In the genomic region with DNA sequence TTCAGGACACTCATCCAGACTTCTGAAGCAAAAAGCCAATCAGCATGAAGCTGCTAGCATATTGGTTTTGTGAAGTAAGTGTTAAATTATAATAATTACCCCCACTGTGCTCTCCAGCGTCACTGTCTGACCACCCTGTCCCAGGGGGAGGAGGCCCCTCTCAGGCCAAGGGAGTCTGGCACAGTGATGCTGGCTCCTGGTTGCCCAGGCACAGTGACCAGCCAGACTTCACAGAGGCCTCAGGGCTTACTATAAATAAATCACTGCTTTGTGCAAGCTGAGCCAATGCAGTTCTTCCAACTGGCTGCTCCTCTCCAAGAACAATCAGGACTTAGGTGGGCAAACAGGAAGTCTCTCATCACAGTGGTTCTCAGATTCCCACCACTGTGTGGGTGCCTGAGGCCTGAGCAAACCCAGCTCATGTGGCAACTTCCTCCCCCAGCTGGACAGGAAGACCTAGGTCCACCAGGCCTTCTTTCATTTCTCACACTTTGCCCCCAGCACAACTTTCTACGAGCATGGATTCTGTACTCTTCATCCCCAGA, we compare ENCODE assay signal across 1 cellular context.
TF ChIP-seq lines count a peak whose summit lies in the region.

No MANE protein-coding gene starts in this region.

TF ChIP-seq in HepG2, 621 proteins besides CTCF, POLR2A, EP300 and RAD21 (continued from another document and continues in another):
- TF ChIP-seq ZBTB7B (CRISPR knock-in tag; IDR thresholded peaks at IDR 0.05) (peak; percentile 91), EZH2 (conservative IDR thresholded peaks at IDR 0.05; ENCODE audit: low read depth, low read length) (no peak), KDM2A (CRISPR knock-in tag; IDR thresholded peaks at IDR 0.05; ENCODE audit: borderline replicate concordance, low read depth) (peak; percentile 40; the same call in 1 of the 2 replicates), GABPB1 (CRISPR knock-in tag; IDR thresholded peaks at IDR 0.05) (peak; percentile 74), DMAP1 (CRISPR knock-in tag; IDR thresholded peaks at IDR 0.05) (no peak; the same call in 1 of the 2 replicates), TARDBP (CRISPR knock-in tag; IDR thresholded peaks at IDR 0.05) (peak; percentile 53; the same call in 1 of the 2 replicates), ZNF567 (CRISPR knock-in tag; IDR thresholded peaks at IDR 0.05; ENCODE audit: borderline replicate concordance) (0 out of 2 replicates have a peak, but pooled peaks have one; percentile 76), AGO1 (IDR thresholded peaks at IDR 0.05; ENCODE audit: low read depth, low read length, poor library complexity, severe bottlenecking) (no peak), KDM6A (CRISPR knock-in tag; IDR thresholded peaks at IDR 0.05; ENCODE audit: low read depth) (0 out of 2 replicates have a peak, but pooled peaks have one; percentile 14), SETDB1 (CRISPR knock-in tag; IDR thresholded peaks at IDR 0.05; ENCODE audit: borderline replicate concordance) (no peak), FLYWCH1 (CRISPR knock-in tag; IDR thresholded peaks at IDR 0.05) (no peak), HNF4A (CRISPR knock-in tag; IDR thresholded peaks at IDR 0.05) (peak; percentile 79), SP140L (CRISPR knock-in tag; IDR thresholded peaks at IDR 0.05; ENCODE audit: borderline replicate concordance) (no peak), ZSCAN9 (CRISPR knock-in tag; IDR thresholded peaks at IDR 0.05; ENCODE audit: borderline replicate concordance) (no peak), XRCC5 (optimal IDR thresholded peaks at IDR 0.05; ENCODE audit: low read length) (peak; percentile 35), ZFY (CRISPR knock-in tag; IDR thresholded peaks at IDR 0.05) (peak; percentile 89), ZBTB20 (CRISPR knock-in tag; IDR thresholded peaks at IDR 0.05; ENCODE audit: borderline replicate concordance, low read depth) (0 out of 2 replicates have a peak, but pooled peaks have one; percentile 57), ZFP36L1 (CRISPR knock-in tag; IDR thresholded peaks at IDR 0.05) (peak; percentile 13; the same call in 1 of the 2 replicates), ZMAT3 (CRISPR knock-in tag; conservative IDR thresholded peaks at IDR 0.05) (peak; percentile 86; the same call in 1 of the 2 replicates), ZNF30 (CRISPR knock-in tag; IDR thresholded peaks at IDR 0.05) (no peak), PITX1 (CRISPR knock-in tag; IDR thresholded peaks at IDR 0.05) (peak; percentile 56; the same call in 1 of the 2 replicates), ZMYM3 (CRISPR knock-in tag; IDR thresholded peaks at IDR 0.05) (peak; percentile 60; the same call in 1 of the 2 replicates), GATAD2A (CRISPR knock-in tag; IDR thresholded peaks at IDR 0.05) (peak; percentile 69), RXRB (CRISPR knock-in tag; IDR thresholded peaks at IDR 0.05; ENCODE audit: borderline replicate concordance) (peak; percentile 45; the same call in 1 of the 2 replicates), HMG20B (CRISPR knock-in tag; conservative IDR thresholded peaks at IDR 0.05) (peak; percentile 90), ELF3 (CRISPR knock-in tag; IDR thresholded peaks at IDR 0.05) (peak; percentile 91), HOXA3 (CRISPR knock-in tag; IDR thresholded peaks at IDR 0.05) (0 out of 2 replicates have a peak, but pooled peaks have one; percentile 56), LCORL (IDR thresholded peaks at IDR 0.05) (no peak), LCORL (CRISPR knock-in tag; IDR thresholded peaks at IDR 0.05) (peak; percentile 29; the same call in 1 of the 2 replicates), ZNF83 (CRISPR knock-in tag; IDR thresholded peaks at IDR 0.05; ENCODE audit: borderline replicate concordance) (peak; percentile 31; the same call in 1 of the 2 replicates), THAP11 (CRISPR knock-in tag; IDR thresholded peaks at IDR 0.05) (peak; percentile 54), SMAD1 (CRISPR knock-in tag; IDR thresholded peaks at IDR 0.05; ENCODE audit: borderline replicate concordance, low read depth) (0 out of 2 replicates have a peak, but pooled peaks have one; percentile 48)
- TF ChIP-seq, protein P1, sequence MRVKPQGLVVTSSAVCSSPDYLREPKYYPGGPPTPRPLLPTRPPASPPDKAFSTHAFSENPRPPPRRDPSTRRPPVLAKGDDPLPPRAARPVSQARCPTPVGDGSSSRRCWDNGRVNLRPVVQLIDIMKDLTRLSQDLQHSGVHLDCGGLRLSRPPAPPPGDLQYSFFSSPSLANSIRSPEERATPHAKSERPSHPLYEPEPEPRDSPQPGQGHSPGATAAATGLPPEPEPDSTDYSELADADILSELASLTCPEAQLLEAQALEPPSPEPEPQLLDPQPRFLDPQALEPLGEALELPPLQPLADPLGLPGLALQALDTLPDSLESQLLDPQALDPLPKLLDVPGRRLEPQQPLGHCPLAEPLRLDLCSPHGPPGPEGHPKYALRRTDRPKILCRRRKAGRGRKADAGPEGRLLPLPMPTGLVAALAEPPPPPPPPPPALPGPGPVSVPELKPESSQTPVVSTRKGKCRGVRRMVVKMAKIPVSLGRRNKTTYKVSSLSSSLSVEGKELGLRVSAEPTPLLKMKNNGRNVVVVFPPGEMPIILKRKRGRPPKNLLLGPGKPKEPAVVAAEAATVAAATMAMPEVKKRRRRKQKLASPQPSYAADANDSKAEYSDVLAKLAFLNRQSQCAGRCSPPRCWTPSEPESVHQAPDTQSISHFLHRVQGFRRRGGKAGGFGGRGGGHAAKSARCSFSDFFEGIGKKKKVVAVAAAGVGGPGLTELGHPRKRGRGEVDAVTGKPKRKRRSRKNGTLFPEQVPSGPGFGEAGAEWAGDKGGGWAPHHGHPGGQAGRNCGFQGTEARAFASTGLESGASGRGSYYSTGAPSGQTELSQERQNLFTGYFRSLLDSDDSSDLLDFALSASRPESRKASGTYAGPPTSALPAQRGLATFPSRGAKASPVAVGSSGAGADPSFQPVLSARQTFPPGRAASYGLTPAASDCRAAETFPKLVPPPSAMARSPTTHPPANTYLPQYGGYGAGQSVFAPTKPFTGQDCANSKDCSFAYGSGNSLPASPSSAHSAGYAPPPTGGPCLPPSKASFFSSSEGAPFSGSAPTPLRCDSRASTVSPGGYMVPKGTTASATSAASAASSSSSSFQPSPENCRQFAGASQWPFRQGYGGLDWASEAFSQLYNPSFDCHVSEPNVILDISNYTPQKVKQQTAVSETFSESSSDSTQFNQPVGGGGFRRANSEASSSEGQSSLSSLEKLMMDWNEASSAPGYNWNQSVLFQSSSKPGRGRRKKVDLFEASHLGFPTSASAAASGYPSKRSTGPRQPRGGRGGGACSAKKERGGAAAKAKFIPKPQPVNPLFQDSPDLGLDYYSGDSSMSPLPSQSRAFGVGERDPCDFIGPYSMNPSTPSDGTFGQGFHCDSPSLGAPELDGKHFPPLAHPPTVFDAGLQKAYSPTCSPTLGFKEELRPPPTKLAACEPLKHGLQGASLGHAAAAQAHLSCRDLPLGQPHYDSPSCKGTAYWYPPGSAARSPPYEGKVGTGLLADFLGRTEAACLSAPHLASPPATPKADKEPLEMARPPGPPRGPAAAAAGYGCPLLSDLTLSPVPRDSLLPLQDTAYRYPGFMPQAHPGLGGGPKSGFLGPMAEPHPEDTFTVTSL (CRISPR knock-in tag; IDR thresholded peaks at IDR 0.05; ENCODE audit: borderline replicate concordance): peak; percentile 46; the same call in 1 of the 2 replicates
- TF ChIP-seq, protein P2, sequence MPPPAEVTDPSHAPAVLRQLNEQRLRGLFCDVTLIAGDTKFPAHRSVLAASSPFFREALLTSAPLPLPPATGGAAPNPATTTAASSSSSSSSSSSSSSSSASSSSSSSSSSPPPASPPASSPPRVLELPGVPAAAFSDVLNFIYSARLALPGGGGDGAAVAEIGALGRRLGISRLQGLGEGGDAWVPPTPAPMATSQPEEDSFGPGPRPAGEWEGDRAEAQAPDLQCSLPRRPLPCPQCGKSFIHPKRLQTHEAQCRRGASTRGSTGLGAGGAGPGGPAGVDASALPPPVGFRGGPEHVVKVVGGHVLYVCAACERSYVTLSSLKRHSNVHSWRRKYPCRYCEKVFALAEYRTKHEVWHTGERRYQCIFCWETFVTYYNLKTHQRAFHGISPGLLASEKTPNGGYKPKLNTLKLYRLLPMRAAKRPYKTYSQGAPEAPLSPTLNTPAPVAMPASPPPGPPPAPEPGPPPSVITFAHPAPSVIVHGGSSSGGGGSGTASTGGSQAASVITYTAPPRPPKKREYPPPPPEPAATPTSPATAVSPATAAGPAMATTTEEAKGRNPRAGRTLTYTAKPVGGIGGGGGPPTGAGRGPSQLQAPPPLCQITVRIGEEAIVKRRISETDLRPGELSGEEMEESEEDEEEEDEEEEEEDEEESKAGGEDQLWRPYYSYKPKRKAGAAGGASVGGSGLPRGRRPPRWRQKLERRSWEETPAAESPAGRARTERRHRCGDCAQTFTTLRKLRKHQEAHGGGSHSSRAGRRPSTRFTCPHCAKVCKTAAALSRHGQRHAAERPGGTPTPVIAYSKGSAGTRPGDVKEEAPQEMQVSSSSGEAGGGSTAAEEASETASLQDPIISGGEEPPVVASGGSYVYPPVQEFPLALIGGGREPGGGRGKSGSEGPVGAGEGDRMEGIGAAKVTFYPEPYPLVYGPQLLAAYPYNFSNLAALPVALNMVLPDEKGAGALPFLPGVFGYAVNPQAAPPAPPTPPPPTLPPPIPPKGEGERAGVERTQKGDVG (CRISPR knock-in tag; IDR thresholded peaks at IDR 0.05; ENCODE audit: borderline replicate concordance): peak; percentile 71; the same call in 1 of the 2 replicates
- TF ChIP-seq, protein P3, sequence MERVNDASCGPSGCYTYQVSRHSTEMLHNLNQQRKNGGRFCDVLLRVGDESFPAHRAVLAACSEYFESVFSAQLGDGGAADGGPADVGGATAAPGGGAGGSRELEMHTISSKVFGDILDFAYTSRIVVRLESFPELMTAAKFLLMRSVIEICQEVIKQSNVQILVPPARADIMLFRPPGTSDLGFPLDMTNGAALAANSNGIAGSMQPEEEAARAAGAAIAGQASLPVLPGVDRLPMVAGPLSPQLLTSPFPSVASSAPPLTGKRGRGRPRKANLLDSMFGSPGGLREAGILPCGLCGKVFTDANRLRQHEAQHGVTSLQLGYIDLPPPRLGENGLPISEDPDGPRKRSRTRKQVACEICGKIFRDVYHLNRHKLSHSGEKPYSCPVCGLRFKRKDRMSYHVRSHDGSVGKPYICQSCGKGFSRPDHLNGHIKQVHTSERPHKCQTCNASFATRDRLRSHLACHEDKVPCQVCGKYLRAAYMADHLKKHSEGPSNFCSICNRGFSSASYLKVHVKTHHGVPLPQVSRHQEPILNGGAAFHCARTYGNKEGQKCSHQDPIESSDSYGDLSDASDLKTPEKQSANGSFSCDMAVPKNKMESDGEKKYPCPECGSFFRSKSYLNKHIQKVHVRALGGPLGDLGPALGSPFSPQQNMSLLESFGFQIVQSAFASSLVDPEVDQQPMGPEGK (CRISPR knock-in tag; IDR thresholded peaks at IDR 0.05): peak; percentile 84
- TF ChIP-seq, protein P4, sequence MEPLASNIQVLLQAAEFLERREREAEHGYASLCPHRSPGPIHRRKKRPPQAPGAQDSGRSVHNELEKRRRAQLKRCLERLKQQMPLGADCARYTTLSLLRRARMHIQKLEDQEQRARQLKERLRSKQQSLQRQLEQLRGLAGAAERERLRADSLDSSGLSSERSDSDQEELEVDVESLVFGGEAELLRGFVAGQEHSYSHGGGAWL (CRISPR knock-in tag; IDR thresholded peaks at IDR 0.05): no peak
- TF ChIP-seq, protein P5, sequence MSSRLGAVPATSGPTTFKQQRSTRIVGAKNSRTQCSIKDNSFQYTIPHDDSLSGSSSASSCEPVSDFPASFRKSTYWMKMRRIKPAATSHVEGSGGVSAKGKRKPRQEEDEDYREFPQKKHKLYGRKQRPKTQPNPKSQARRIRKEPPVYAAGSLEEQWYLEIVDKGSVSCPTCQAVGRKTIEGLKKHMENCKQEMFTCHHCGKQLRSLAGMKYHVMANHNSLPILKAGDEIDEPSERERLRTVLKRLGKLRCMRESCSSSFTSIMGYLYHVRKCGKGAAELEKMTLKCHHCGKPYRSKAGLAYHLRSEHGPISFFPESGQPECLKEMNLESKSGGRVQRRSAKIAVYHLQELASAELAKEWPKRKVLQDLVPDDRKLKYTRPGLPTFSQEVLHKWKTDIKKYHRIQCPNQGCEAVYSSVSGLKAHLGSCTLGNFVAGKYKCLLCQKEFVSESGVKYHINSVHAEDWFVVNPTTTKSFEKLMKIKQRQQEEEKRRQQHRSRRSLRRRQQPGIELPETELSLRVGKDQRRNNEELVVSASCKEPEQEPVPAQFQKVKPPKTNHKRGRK (CRISPR knock-in tag; IDR thresholded peaks at IDR 0.05): 0 out of 2 replicates have a peak, but pooled peaks have one; percentile 37
- TF ChIP-seq, protein P6, sequence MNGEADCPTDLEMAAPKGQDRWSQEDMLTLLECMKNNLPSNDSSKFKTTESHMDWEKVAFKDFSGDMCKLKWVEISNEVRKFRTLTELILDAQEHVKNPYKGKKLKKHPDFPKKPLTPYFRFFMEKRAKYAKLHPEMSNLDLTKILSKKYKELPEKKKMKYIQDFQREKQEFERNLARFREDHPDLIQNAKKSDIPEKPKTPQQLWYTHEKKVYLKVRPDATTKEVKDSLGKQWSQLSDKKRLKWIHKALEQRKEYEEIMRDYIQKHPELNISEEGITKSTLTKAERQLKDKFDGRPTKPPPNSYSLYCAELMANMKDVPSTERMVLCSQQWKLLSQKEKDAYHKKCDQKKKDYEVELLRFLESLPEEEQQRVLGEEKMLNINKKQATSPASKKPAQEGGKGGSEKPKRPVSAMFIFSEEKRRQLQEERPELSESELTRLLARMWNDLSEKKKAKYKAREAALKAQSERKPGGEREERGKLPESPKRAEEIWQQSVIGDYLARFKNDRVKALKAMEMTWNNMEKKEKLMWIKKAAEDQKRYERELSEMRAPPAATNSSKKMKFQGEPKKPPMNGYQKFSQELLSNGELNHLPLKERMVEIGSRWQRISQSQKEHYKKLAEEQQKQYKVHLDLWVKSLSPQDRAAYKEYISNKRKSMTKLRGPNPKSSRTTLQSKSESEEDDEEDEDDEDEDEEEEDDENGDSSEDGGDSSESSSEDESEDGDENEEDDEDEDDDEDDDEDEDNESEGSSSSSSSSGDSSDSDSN (CRISPR knock-in tag; IDR thresholded peaks at IDR 0.05): peak; percentile 67
- TF ChIP-seq, protein P7, sequence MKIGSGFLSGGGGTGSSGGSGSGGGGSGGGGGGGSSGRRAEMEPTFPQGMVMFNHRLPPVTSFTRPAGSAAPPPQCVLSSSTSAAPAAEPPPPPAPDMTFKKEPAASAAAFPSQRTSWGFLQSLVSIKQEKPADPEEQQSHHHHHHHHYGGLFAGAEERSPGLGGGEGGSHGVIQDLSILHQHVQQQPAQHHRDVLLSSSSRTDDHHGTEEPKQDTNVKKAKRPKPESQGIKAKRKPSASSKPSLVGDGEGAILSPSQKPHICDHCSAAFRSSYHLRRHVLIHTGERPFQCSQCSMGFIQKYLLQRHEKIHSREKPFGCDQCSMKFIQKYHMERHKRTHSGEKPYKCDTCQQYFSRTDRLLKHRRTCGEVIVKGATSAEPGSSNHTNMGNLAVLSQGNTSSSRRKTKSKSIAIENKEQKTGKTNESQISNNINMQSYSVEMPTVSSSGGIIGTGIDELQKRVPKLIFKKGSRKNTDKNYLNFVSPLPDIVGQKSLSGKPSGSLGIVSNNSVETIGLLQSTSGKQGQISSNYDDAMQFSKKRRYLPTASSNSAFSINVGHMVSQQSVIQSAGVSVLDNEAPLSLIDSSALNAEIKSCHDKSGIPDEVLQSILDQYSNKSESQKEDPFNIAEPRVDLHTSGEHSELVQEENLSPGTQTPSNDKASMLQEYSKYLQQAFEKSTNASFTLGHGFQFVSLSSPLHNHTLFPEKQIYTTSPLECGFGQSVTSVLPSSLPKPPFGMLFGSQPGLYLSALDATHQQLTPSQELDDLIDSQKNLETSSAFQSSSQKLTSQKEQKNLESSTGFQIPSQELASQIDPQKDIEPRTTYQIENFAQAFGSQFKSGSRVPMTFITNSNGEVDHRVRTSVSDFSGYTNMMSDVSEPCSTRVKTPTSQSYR (CRISPR knock-in tag; IDR thresholded peaks at IDR 0.05; ENCODE audit: borderline replicate concordance): no peak
